ENCODE assay signal across 18 cellular contexts in genomic region chr6:138430361-138431145, GRCh38. TPM values are rescaled to one million over a fixed set of nuclear protein-coding genes. Genes with fewer than 3 reads are reported as not detected.
DNase-seq lines count a peak whose midpoint lies in the region; ATAC-seq and TF ChIP-seq lines count a peak whose summit lies in the region.
"Had no signal": no experiment of that assay in that cellular context is flagged by ENCODE, and none has a peak within 500 bp of the region (broad histone marks: within the 10 kb centered on the region; RNA-seq: fewer than 3 reads in every experiment).

No MANE protein-coding gene starts in this region.

- DNase-seq in AG10803 (ENCODE audit: low read depth) (peak; percentile 9), heart right ventricle (peak; percentile 61 to 63), myocyte (ENCODE audit: low read depth) (peak; percentile 50), WTC11 (ENCODE audit: low spot score) (no peak), GM20000 (ENCODE audit: low spot score) (no peak)
- no peak for DNase-seq in T-helper 2 cell treated with Interferon-gamma antibody and Interleukin-4, amounts not matched to agents 5 μg/mL and 100 μg/mL, for 36 hours (ENCODE audit: low spot score)
- DNase-seq: activated CD4-positive, CD25-positive, alpha-beta regulatory T cell treated with anti-CD3 and anti-CD28 coated beads, Interleukin-2, amount 50 U/mL, for 72 hours; activated effector memory CD4-positive, alpha-beta T cell treated with Interleukin-2 at 50 U/mL for 16 hours; MG63; NCI-H187 treated with DMSO at 0.1 percent for 48 hours; NCI-H748 treated with DMSO at 0.1 percent for 48 hours; stimulated activated CD4-positive, alpha-beta T cell treated with anti-CD3 and anti-CD28 coated beads, Interleukin-4, amount 100 ng/mL, for 24 hours; T-helper 2 cell had no signal

- H3K36me3 ChIP-seq in heart right ventricle: peaks cover 0 to 36% (median 0%) of the 10 kb centered on the region in 9 donors

- H3K4me1 ChIP-seq in heart right ventricle: peaks cover 0 to 65% (median 36%) of the 10 kb centered on the region in 9 donors

- peaks cover 9% of the 10 kb centered on the region; the same call in 1 of the 2 replicates for H3K4me1 Mint-ChIP-seq in WTC11
- H3K4me1 Mint-ChIP-seq in T-helper 2 cell treated with Interferon-gamma antibody and Interleukin-4, amounts not matched to agents 5 μg/mL and 100 μg/mL, for 36 hours (ENCODE audit: low read depth): peaks cover 6% of the 10 kb centered on the region

- peak overlapping the region; percentile 50 for H3K27ac ChIP-seq in angular gyrus (ENCODE audit: low read depth, low read length)
- H3K27ac ChIP-seq in heart right ventricle: peak overlapping the region; percentile 38 to 83 (median 74)

- POLR2A ChIA-PET in WTC11 (lab: Charles Lee): interaction anchor here (0.8 kb wide), 1 partner anchor 16 kb away, joined by 3 read pairs; no protein-coding TSS in a partner anchor

- CTCF ChIA-PET in WTC11 (lab: Charles Lee): interaction anchor here (1.0 to 2.7 kb wide), 6 partner anchors 12 to 163 kb away, joined by 3 to 29 read pairs (median 4); no protein-coding TSS in a partner anchor

- intact Hi-C loops in heart right ventricle (cut with DNase I): loop anchor here in 8 of 10 donors (2.0 to 10.0 kb wide), 8 partner anchors 74 to 158 kb away; no protein-coding TSS in a partner anchor

- TF ChIP-seq CTCF in AG10803 (conservative IDR thresholded peaks at IDR 0.05; ENCODE audit: low read length) (no peak), heart right ventricle (IDR thresholded peaks at IDR 0.05) (no peak), WTC11 (IDR thresholded peaks at IDR 0.05) (no peak), GM20000 (IDR thresholded peaks at IDR 0.05; ENCODE audit: extremely low read depth, missing control alignments) (no peak)

- H3K27me3 ChIP-seq in heart right ventricle: no peaks in the 10 kb centered on the region
- H3K27me3 ChIP-seq: MG63 had no signal

- H3K4me3 Mint-ChIP-seq in WTC11: no peak overlapping the region
- H3K4me3 Mint-ChIP-seq in T-helper 2 cell treated with Interferon-gamma antibody and Interleukin-4, amounts not matched to agents 5 μg/mL and 100 μg/mL, for 36 hours: no peak overlapping the region
- H3K4me3 Mint-ChIP-seq: type B pancreatic cell had no signal

- H3K36me3 Mint-ChIP-seq in WTC11: peaks cover 11% of the 10 kb centered on the region
- no peaks in the 10 kb centered on the region for H3K36me3 Mint-ChIP-seq in T-helper 2 cell treated with Interferon-gamma antibody and Interleukin-4, amounts not matched to agents 5 μg/mL and 100 μg/mL, for 36 hours (ENCODE audit: low read depth)

- H3K4me3 ChIP-seq in AG10803 (ENCODE audit: low read length): no peak overlapping the region
- peak overlapping the region in 5 of 10 donors; percentile 1 to 23 (median 18) for H3K4me3 ChIP-seq in heart right ventricle
- H3K4me3 ChIP-seq: MG63 had no signal

- no peaks in the 10 kb centered on the region for H3K27me3 Mint-ChIP-seq in WTC11 (ENCODE audit: low read depth)
- no peaks in the 10 kb centered on the region for H3K27me3 Mint-ChIP-seq in T-helper 2 cell treated with Interferon-gamma antibody and Interleukin-4, amounts not matched to agents 5 μg/mL and 100 μg/mL, for 36 hours (ENCODE audit: low read depth)
- H3K27me3 Mint-ChIP-seq: type B pancreatic cell had no signal

- no peak overlapping the region for H3K27ac Mint-ChIP-seq in WTC11
- no peak overlapping the region for H3K27ac Mint-ChIP-seq in T-helper 2 cell treated with Interferon-gamma antibody and Interleukin-4, amounts not matched to agents 5 μg/mL and 100 μg/mL, for 36 hours
- H3K27ac Mint-ChIP-seq: type B pancreatic cell had no signal

- no peaks in the 10 kb centered on the region for H3K9me3 ChIP-seq in heart right ventricle
- H3K9me3 ChIP-seq: MG63 had no signal

- ATAC-seq in heart right ventricle (peak; percentile 63 to 90 (median 83)), WTC11 (no peak), GM19035 (IDR thresholded peaks at IDR 0.05; ENCODE audit: unreplicated experiment) (no peak)

- no peaks in the 10 kb centered on the region for H3K9me3 Mint-ChIP-seq in WTC11
- H3K9me3 Mint-ChIP-seq in T-helper 2 cell treated with Interferon-gamma antibody and Interleukin-4, amounts not matched to agents 5 μg/mL and 100 μg/mL, for 36 hours: no peaks in the 10 kb centered on the region
- H3K9me3 Mint-ChIP-seq: type B pancreatic cell had no signal

- WGBS in heart right ventricle, 2 donors: 56 to 72% methylated on average over 29 of the region's 29 CpGs

TF ChIP-seq in WTC11, 78 proteins besides CTCF, POLR2A, EP300 and RAD21:
- TF ChIP-seq NFATC4 (CRISPR knock-in tag; IDR thresholded peaks at IDR 0.05) (no peak), E2F4 (CRISPR knock-in tag; IDR thresholded peaks at IDR 0.05; ENCODE audit: borderline replicate concordance, low read depth) (no peak), FOXK1 (CRISPR knock-in tag; IDR thresholded peaks at IDR 0.05) (no peak), GRHL2 (CRISPR knock-in tag; IDR thresholded peaks at IDR 0.05; ENCODE audit: insufficient replicate concordance, severe bottlenecking) (no peak), E2F1 (CRISPR knock-in tag; IDR thresholded peaks at IDR 0.05) (no peak), JUN (CRISPR knock-in tag; IDR thresholded peaks at IDR 0.05) (no peak)

RNA-seq across cellular contexts. Expression of gene HEBP2, which starts 26.5 kb away (rescaled TPM):
- 100 to 1,000 TPM in 5 of 10 donors, 10 to 100 TPM in 5; 88.4 to 108 (median 100) TPM for total RNA-seq in heart right ventricle
- polyA plus RNA-seq in heart right ventricle: 100 to 1,000 TPM in 1 of 2 donors, 10 to 100 TPM in 1; 44.1 to 123 TPM
- total RNA-seq in myocyte: 32.8 and 38.7 TPM in 2 replicates
- 27.1 TPM for polyA plus RNA-seq in myocyte (2012)
- 31.9 to 40.9 TPM (median 36.1 TPM) in 3 replicates for total RNA-seq in WTC11 (2021)

RNA-seq across cellular contexts. Expression of gene SMIM28, which starts 52.8 kb away (rescaled TPM):
- total RNA-seq in heart right ventricle: not detected
- not detected for polyA plus RNA-seq in heart right ventricle
- total RNA-seq in myocyte: not detected in 2 replicates
- not detected for polyA plus RNA-seq in myocyte (2012)
- total RNA-seq in WTC11 (2021): not detected in 3 replicates
- total RNA-seq: lung microvascular endothelial cell, skeletal muscle tissue had no signal

Comparison
In these comparisons a context has a peak if more than half of its experiments do, and no peak if none do; other contexts are left out.
1. DNase-seq: peak in AG10803 (single experiment), heart right ventricle (2 of 2) and myocyte (single experiment); none in WTC11 (single experiment), T-helper 2 cell treated with Interferon-gamma antibody and Interleukin-4, amounts not matched to agents 5 μg/mL and 100 μg/mL, for 36 hours (single experiment) and GM20000 (single experiment).
2. ATAC-seq: peak in heart right ventricle (8 of 8); none in WTC11 (single experiment) and GM19035 (single experiment).